ENCODE assay signal across 1 cellular context in genomic region chrX:17160971-17161370, GRCh38.
TF ChIP-seq lines count a peak whose summit lies in the region.

No MANE protein-coding gene starts in this region.

TF ChIP-seq in SK-N-SH treated with all-trans-retinoic acid at 6 μM for 48 hours, 23 proteins besides CTCF, POLR2A, EP300 and RAD21 (continued from another document):
- no peak for TF ChIP-seq CREB5 (CRISPR knock-in tag; IDR thresholded peaks at IDR 0.05; ENCODE audit: low read depth)
- no peak for TF ChIP-seq CSDC2 (CRISPR knock-in tag; IDR thresholded peaks at IDR 0.05)
- no peak for TF ChIP-seq ZNF8 (CRISPR knock-in tag; IDR thresholded peaks at IDR 0.05)
- TF ChIP-seq TCF4 (CRISPR knock-in tag; IDR thresholded peaks at IDR 0.05; ENCODE audit: borderline replicate concordance): no peak
- TF ChIP-seq ZNF70 (CRISPR knock-in tag; IDR thresholded peaks at IDR 0.05): no peak
- TF ChIP-seq TSHZ2 (CRISPR knock-in tag; IDR thresholded peaks at IDR 0.05): no peak
- no peak for TF ChIP-seq ZFP30 (CRISPR knock-in tag; IDR thresholded peaks at IDR 0.05)
- TF ChIP-seq GLIS3 (CRISPR knock-in tag; IDR thresholded peaks at IDR 0.05): no peak
